Comparison of ENCODE assay signal across 8 cellular contexts in genomic region chr2:26462511-26463251, GRCh38. TPM values are rescaled to one million over a fixed set of nuclear protein-coding genes. Genes with fewer than 3 reads are reported as not detected.
DNase-seq lines count a peak whose midpoint lies in the region; ATAC-seq and TF ChIP-seq lines count a peak whose summit lies in the region.

No MANE protein-coding gene starts in this region.

- intact Hi-C loops in right lobe of liver (cut with DNase I) = no loop called here

- no peaks in the 10 kb centered on the region for H3K4me1 ChIP-seq in right lobe of liver

- no peak for TF ChIP-seq POLR2A in right lobe of liver (IDR thresholded peaks at IDR 0.05)

- no peaks in the 10 kb centered on the region for H3K9me3 ChIP-seq in right lobe of liver

- no peaks in the 10 kb centered on the region for H3K27me3 ChIP-seq in brain microvascular endothelial cell (replicated peaks)
- H3K27me3 ChIP-seq in right lobe of liver = no peaks in the 10 kb centered on the region

- H3K36me3 ChIP-seq in brain microvascular endothelial cell (replicated peaks) (no peaks in the 10 kb centered on the region), right lobe of liver (no peaks in the 10 kb centered on the region)

- ATAC-seq in right lobe of liver = peak; percentile 80 to 97 (median 92)
- ATAC-seq in GM21619 (IDR thresholded peaks at IDR 0.05; ENCODE audit: unreplicated experiment) = no peak
- no peak for ATAC-seq in HG03039 (IDR thresholded peaks at IDR 0.05; ENCODE audit: unreplicated experiment)

- H3K27ac ChIP-seq in brain microvascular endothelial cell (no peak overlapping the region), right lobe of liver (no peak overlapping the region)

- TF ChIP-seq CTCF in brain microvascular endothelial cell (IDR thresholded peaks at IDR 0.05; ENCODE audit: low read depth, low read length, missing control alignments) (peak; percentile 85), right lobe of liver (IDR thresholded peaks at IDR 0.05) (peak; percentile 60 to 81 (median 62))

- no peak overlapping the region for H3K4me3 ChIP-seq in brain microvascular endothelial cell (ENCODE audit: low read depth, low read length)
- no peak overlapping the region for H3K4me3 ChIP-seq in right lobe of liver

- in situ Hi-C loops in brain microvascular endothelial cell (cut with HindIII; ENCODE audit: low pct_ligation_motif_present, low sequenced_read_pairs) = no loop called here

- peak; percentile 58 for DNase-seq in activated effector memory CD4-positive, alpha-beta T cell treated with anti-CD3 and anti-CD28 coated beads, Interleukin-2, amount 50 U/mL, for 16 hours
- DNase-seq in activated effector memory CD4-positive, alpha-beta T cell treated with Interleukin-2 at 50 U/mL for 16 hours = no peak
- DNase-seq in NCI-H1436 (lab: John Stamatoyannopoulos, UW) (peak; percentile 68), brain microvascular endothelial cell (peak; percentile 73), right lobe of liver (peak; percentile 68 to 76 (median 75)), cortex of kidney (lab: John Stamatoyannopoulos, UW) (no peak)

- WGBS in right lobe of liver (ENCODE audit: insufficient coverage, low coverage, low lambda C conversion rate, missing lambda C conversion rate) = 84% methylated on average over 12 of the region's 14 CpGs

RNA-seq across cellular contexts. Expression of gene OTOF, which starts 15.2 kb away (rescaled TPM):
- under 1 TPM in 2 of 6 experiments, not detected in 4; 0.06 to 0.12 TPM for total RNA-seq in right lobe of liver

Comparison
In these comparisons a context has a peak if more than half of its experiments do, and no peak if none do; other contexts are left out.
1. DNase-seq: peak in activated effector memory CD4-positive, alpha-beta T cell treated with anti-CD3 and anti-CD28 coated beads, Interleukin-2, amount 50 U/mL, for 16 hours (single experiment), NCI-H1436 (single experiment), brain microvascular endothelial cell (single experiment) and right lobe of liver (3 of 3); none in activated effector memory CD4-positive, alpha-beta T cell treated with Interleukin-2 at 50 U/mL for 16 hours (single experiment) and cortex of kidney (single experiment).
2. ATAC-seq: peak in right lobe of liver (4 of 4); none in GM21619 (single experiment) and HG03039 (single experiment).